In the genomic region with DNA sequence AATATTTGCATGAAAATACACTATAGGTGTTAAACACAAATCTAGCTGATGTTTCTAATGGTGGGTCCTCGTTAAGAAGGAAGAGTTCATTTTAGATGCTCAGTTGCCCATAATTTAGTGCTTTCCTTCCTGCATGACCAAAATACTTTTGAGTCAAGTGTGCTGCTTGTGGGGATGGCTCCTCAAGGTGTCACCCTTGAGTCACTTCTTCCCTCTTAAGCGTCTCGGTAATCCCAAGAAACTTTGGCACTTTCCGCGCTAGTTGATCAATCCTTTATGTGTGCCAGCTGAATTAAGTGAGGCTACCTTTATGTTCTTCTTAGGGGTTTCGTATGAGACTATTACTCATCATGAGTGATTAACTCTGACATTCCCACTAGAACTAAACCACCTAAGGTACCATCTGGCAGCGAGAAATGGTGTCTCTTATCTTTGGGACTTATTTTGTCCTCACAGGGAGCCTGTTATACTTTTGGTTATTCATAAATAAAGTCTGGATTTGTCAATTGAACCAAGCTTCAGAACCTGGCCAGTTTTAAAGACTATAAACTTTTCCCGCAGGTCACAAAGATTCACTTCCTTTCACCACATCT, we compare ENCODE assay signal across 8 cellular contexts.
A peak's percentile ranks its signal among the peaks of the same experiment; 100 is the strongest.
DNase-seq lines count a peak whose midpoint lies in the region; ATAC-seq and TF ChIP-seq lines count a peak whose summit lies in the region.

No MANE protein-coding gene starts in this region.

- H3K9ac ChIP-seq in colonic mucosa (ENCODE audit: low read depth in 2 of 2, low read length in 2 of 2): no peak overlapping the region

- H3K4me3 ChIP-seq in PC-9 (no peak overlapping the region), colonic mucosa (no peak overlapping the region)

- H3K9me2 ChIP-seq in PC-9 (ENCODE audit: insufficient read depth): no peaks in the 10 kb centered on the region

- no peaks in the 10 kb centered on the region for H3K9me3 ChIP-seq in PC-9 (ENCODE audit: insufficient read depth, low read depth)
- H3K9me3 ChIP-seq in colonic mucosa: no peaks in the 10 kb centered on the region

- peaks cover 12% of the 10 kb centered on the region for H3K4me1 Mint-ChIP-seq in activated T-helper 2 cell treated with anti-CD3 and anti-CD28 coated beads, Interferon-gamma antibody, Interleukin-2, Interleukin-4, amounts not matched to agents 10 μg/mL and 5 μg/mL and 100 μg/mL, durations not matched to agents 14 hours and 24 hours and 36 hours (ENCODE audit: low read depth)

- H3K4me3 Mint-ChIP-seq in activated T-helper 2 cell treated with anti-CD3 and anti-CD28 coated beads, Interferon-gamma antibody, Interleukin-2, Interleukin-4, amounts not matched to agents 10 μg/mL and 5 μg/mL and 100 μg/mL, durations not matched to agents 14 hours and 24 hours and 36 hours (ENCODE audit: low read depth): no peak overlapping the region

- no peaks in the 10 kb centered on the region for H3K36me3 ChIP-seq in PC-9 (ENCODE audit: low read depth)
- no peaks in the 10 kb centered on the region for H3K36me3 ChIP-seq in colonic mucosa

- TF ChIP-seq CTCF in PC-9 (conservative IDR thresholded peaks at IDR 0.05) (peak; percentile 67), colonic mucosa (IDR thresholded peaks at IDR 0.05) (peak; percentile 52)

- H3K4me1 ChIP-seq in PC-9 (replicated peaks; ENCODE audit: insufficient read depth): no peaks in the 10 kb centered on the region; the same call in 1 of the 2 replicates
- H3K4me1 ChIP-seq in colonic mucosa: no peaks in the 10 kb centered on the region

- BruUV-seq in PC-9 (replicated peaks; lab: Mats Ljungman, UMichigan): no TSS peak

- H4K20me1 ChIP-seq in PC-9 (ENCODE audit: insufficient read depth): no peaks in the 10 kb centered on the region

- H3K27me3 ChIP-seq in PC-9 (ENCODE audit: insufficient read depth, low read depth) (peaks cover 11% of the 10 kb centered on the region), colonic mucosa (no peaks in the 10 kb centered on the region)

- peaks cover 31% of the 10 kb centered on the region for H3K27me3 Mint-ChIP-seq in activated T-helper 2 cell treated with anti-CD3 and anti-CD28 coated beads, Interferon-gamma antibody, Interleukin-2, Interleukin-4, amounts not matched to agents 10 μg/mL and 5 μg/mL and 100 μg/mL, durations not matched to agents 14 hours and 24 hours and 36 hours (ENCODE audit: low read depth)

- CTCF ChIA-PET in PC-9 (lab: Charles Lee): interaction anchor here (1.3 kb wide), 1 partner anchor 467 kb away, joined by 5 read pairs; no protein-coding TSS in a partner anchor

- H3K9me3 Mint-ChIP-seq in activated T-helper 2 cell treated with anti-CD3 and anti-CD28 coated beads, Interferon-gamma antibody, Interleukin-2, Interleukin-4, amounts not matched to agents 10 μg/mL and 5 μg/mL and 100 μg/mL, durations not matched to agents 14 hours and 24 hours and 36 hours: no peaks in the 10 kb centered on the region

- ATAC-seq in left lobe of liver (peak; percentile 86), GM21528 (IDR thresholded peaks at IDR 0.05; ENCODE audit: low FRiP score, unreplicated experiment) (no peak)

- H3K79me2 ChIP-seq in PC-9 (ENCODE audit: low read depth): no peaks in the 10 kb centered on the region

- POLR2A ChIA-PET in PC-9 (lab: Charles Lee; ENCODE audit: unreplicated experiment): interaction anchor here (0.7 kb wide), 1 partner anchor 1421 kb away, joined by 9 read pairs; no protein-coding TSS in a partner anchor

- no peak overlapping the region for H3K27ac Mint-ChIP-seq in activated T-helper 2 cell treated with anti-CD3 and anti-CD28 coated beads, Interferon-gamma antibody, Interleukin-2, Interleukin-4, amounts not matched to agents 10 μg/mL and 5 μg/mL and 100 μg/mL, durations not matched to agents 14 hours and 24 hours and 36 hours

- intact Hi-C loops in PC-9 (cut with micrococcal nuclease; ENCODE audit: unreplicated experiment): loop anchor here (2.0 to 5.0 kb wide), 3 partner anchors 117 to 532 kb away; no protein-coding TSS in a partner anchor
- intact Hi-C loops in colonic mucosa (cut with DNase I): loop anchor here (5.0 to 10.0 kb wide), 2 partner anchors 120 to 472 kb away; no protein-coding TSS in a partner anchor
- intact Hi-C loops in activated T-helper 2 cell treated with anti-CD3 and anti-CD28 coated beads, Interferon-gamma antibody, Interleukin-2, Interleukin-4, amounts not matched to agents 10 μg/mL and 5 μg/mL and 100 μg/mL, durations not matched to agents 14 hours and 24 hours and 36 hours (cut with micrococcal nuclease): loop anchor here (1.0 to 5.0 kb wide), 4 partner anchors 108 to 471 kb away; a partner anchor contains a TSS

- H2AFZ ChIP-seq in PC-9: no peak overlapping the region

- no peak overlapping the region for H3K27ac ChIP-seq in PC-9
- no peak overlapping the region for H3K27ac ChIP-seq in colonic mucosa
- H3K27ac ChIP-seq in substantia nigra (ENCODE audit: low read depth, low read length, poor library complexity, severe bottlenecking): no peak overlapping the region

- peak; percentile 72 for DNase-seq in D341Med (ENCODE audit: low spot score)
- peak; percentile 20 for DNase-seq in H4 (ENCODE audit: low spot score)
- peak in 1 of 2 experiments; percentile 30 for DNase-seq in PC-9
- DNase-seq in colonic mucosa: peak; percentile 52
- DNase-seq in left lobe of liver (ENCODE audit: low spot score): peak; percentile 48
- DNase-seq in substantia nigra (lab: John Stamatoyannopoulos, UW): peak in 36 of 49 donors; percentile 1 to 56 (median 28)
- DNase-seq in activated T-helper 2 cell treated with anti-CD3 and anti-CD28 coated beads, Interferon-gamma antibody, Interleukin-2, Interleukin-4, amounts not matched to agents 10 μg/mL and 5 μg/mL and 100 μg/mL, durations not matched to agents 14 hours and 24 hours and 36 hours (ENCODE audit: low spot score): no peak

- no peaks in the 10 kb centered on the region for H3F3A ChIP-seq in PC-9 (ENCODE audit: insufficient read depth, low read depth)

- no peaks in the 10 kb centered on the region for H3K36me3 Mint-ChIP-seq in activated T-helper 2 cell treated with anti-CD3 and anti-CD28 coated beads, Interferon-gamma antibody, Interleukin-2, Interleukin-4, amounts not matched to agents 10 μg/mL and 5 μg/mL and 100 μg/mL, durations not matched to agents 14 hours and 24 hours and 36 hours (ENCODE audit: low read depth)

- no peak overlapping the region for H3K4me2 ChIP-seq in PC-9
